Comparison of ENCODE assay signal across 8 cellular contexts in the genomic region with DNA sequence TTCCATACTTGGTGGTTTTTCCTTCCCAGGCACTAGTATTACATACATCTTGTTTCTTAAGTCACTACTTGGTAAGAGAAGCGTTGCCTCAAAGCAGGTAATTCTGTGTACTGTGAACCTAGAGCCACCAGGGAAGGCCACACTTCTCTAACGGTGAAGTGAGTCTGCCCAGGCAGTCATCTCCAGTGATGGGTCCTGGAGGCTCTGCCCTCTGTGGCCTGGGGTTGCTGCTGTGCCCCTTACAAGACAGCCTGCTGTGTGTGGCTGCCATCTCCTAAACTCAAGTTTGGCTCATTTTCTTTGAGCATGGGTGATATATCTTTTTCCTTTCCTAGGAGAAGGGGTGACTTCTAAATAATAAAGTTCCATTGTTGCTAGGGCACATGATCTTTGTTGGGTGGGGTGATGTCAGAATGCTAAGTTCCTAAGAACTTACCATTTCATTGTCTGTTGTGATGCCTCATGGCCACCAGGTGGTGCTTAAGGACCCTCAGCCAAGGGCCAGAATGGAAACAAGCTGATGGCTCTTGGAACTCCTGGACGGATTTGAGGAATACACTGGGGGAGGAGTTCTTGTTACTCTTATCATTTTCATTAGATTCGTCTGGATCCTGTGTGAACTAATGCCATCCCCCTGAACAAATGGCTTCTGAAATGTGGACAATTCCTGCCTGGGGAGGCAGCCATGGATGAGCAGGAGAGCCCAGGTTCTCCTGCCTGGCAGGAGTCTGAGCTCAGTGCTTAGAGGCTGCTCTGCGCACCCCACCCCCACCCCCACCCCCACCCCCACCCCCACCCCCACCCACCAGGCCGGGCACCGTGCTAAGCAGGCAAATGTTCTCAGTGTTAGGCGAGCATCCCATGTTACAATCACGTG. TPM values are rescaled to one million over a fixed set of nuclear protein-coding genes. Genes with fewer than 3 reads are reported as not detected.
DNase-seq lines count a peak whose midpoint lies in the region; ATAC-seq and FAIRE-seq lines count a peak whose summit lies in the region.

No MANE protein-coding gene starts in this region.

- H3K27me3 ChIP-seq in rectal smooth muscle tissue (ENCODE audit: control insufficient read depth, insufficient read depth, low read length), result no peaks in the 10 kb centered on the region

- H3K27ac ChIP-seq in rectal smooth muscle tissue (ENCODE audit: low read depth, low read length), result peak overlapping the region; percentile 51

- DNase-seq in EH (ENCODE audit: low read depth), result peak; percentile 80
- peak; percentile 52 for DNase-seq in HuH-7 (ENCODE audit: low spot score)
- peak; percentile 44 for DNase-seq in RCC 7860 (ENCODE audit: low spot score)
- DNase-seq in amygdala (lab: John Stamatoyannopoulos, UW), result peak in 31 of 56 donors; percentile 3 to 73 (median 13)
- DNase-seq in left cardiac atrium, result peak; percentile 59

- FAIRE-seq in RCC 7860 (lab: Jason Lieb, UNC), result peak; percentile 58

- intact Hi-C loops in left cardiac atrium (cut with DNase I), result loop anchor here in 1 of 2 donors (5.0 kb wide), 1 partner anchor 390 kb away; no protein-coding TSS in a partner anchor

- peaks cover 12% of the 10 kb centered on the region for H3K4me1 ChIP-seq in rectal smooth muscle tissue (ENCODE audit: control insufficient read depth, insufficient read depth, low read length)

- ATAC-seq in GM21381 (IDR thresholded peaks at IDR 0.05; ENCODE audit: unreplicated experiment) (peak; percentile 62), left cardiac atrium (peak; percentile 66 to 78), HG03039 (IDR thresholded peaks at IDR 0.05; ENCODE audit: unreplicated experiment) (no peak)

- H3K9ac ChIP-seq in rectal smooth muscle tissue (ENCODE audit: low read length), result no peak overlapping the region

- H3K36me3 ChIP-seq in rectal smooth muscle tissue (ENCODE audit: control insufficient read depth, insufficient read depth, low read length), result no peaks in the 10 kb centered on the region

- H3K4me3 ChIP-seq in rectal smooth muscle tissue (ENCODE audit: low read length), result no peak overlapping the region

RNA-seq across cellular contexts. Expression of gene WDR1, which starts 41.1 kb away (rescaled TPM):
- total RNA-seq in left cardiac atrium, result 100 to 1,000 TPM; 206 to 267 TPM

Comparison
In these comparisons a context has a peak if more than half of its experiments do, and no peak if none do; other contexts are left out.
1. DNase-seq: peak in every context shown above with its lines; median percentile 80 in EH; 59 in left cardiac atrium; 52 in HuH-7; 44 in RCC 7860; 13 in amygdala.